ENCODE assay signal across 34 cellular contexts in genomic region chr11:58763120-58763490, GRCh38. TPM values are rescaled to one million over a fixed set of nuclear protein-coding genes. Genes with fewer than 3 reads are reported as not detected.
"Had no signal": no experiment of that assay in that cellular context is flagged by ENCODE, and none has a peak within 500 bp of the region (broad histone marks: within the 10 kb centered on the region; RNA-seq: fewer than 3 reads in every experiment).

No MANE protein-coding gene starts in this region.

- H3K4me2 ChIP-seq: neural progenitor cell, smooth muscle cell had no signal

- H3K4me3 ChIP-seq: neural progenitor cell, ovary, psoas muscle, skin epidermis, smooth muscle cell, spleen, suprapubic skin, testis, tibial artery, transverse colon, upper lobe of right lung, uterus had no signal

- H3K27me3 ChIP-seq: neural progenitor cell, ovary, spleen, suprapubic skin, testis, tibial artery, transverse colon, upper lobe of right lung, uterus had no signal

- H3K9me3 Mint-ChIP-seq: naive thymus-derived CD8-positive, alpha-beta T cell; natural killer cell treated with Interleukin-12 subunit alpha and Interleukin-12 subunit beta and Interleukin-15 and Interleukin-18, amount 100 ng/mL, for 72 hours; stimulated activated memory B cell treated with anti-CD40 and anti-IgM and Interleukin-4, amounts not matched to agents 10 μg/mL and 1 μg/mL and 100 μg/mL, for 72 hours; type B pancreatic cell had no signal

- H3K36me3 Mint-ChIP-seq: natural killer cell treated with Interleukin-12 subunit alpha and Interleukin-12 subunit beta and Interleukin-15 and Interleukin-18, amount 100 ng/mL, for 72 hours; neural progenitor cell; stimulated activated memory B cell treated with anti-CD40 and anti-IgM and Interleukin-4, amounts not matched to agents 10 μg/mL and 1 μg/mL and 100 μg/mL, for 72 hours; type B pancreatic cell had no signal

- H3K79me2 ChIP-seq: parathyroid adenoma had no signal

- H3K4me1 ChIP-seq: neural progenitor cell, parathyroid adenoma, psoas muscle, spleen, suprapubic skin, testis, tibial artery, transverse colon, upper lobe of right lung, uterus had no signal

- H3K27ac Mint-ChIP-seq: natural killer cell treated with Interleukin-12 subunit alpha and Interleukin-12 subunit beta and Interleukin-15 and Interleukin-18, amount 100 ng/mL, for 72 hours; neural progenitor cell; stimulated activated memory B cell treated with anti-CD40 and anti-IgM and Interleukin-4, amounts not matched to agents 10 μg/mL and 1 μg/mL and 100 μg/mL, for 72 hours; stimulated activated naive CD8-positive, alpha-beta T cell treated with anti-CD3 and anti-CD28 coated beads, Interleukin-15, amount 100 ng/mL, for 72 hours had no signal

- H3K4me1 Mint-ChIP-seq: naive thymus-derived CD8-positive, alpha-beta T cell; stimulated activated memory B cell treated with anti-CD40 and anti-IgM and Interleukin-4, amounts not matched to agents 10 μg/mL and 1 μg/mL and 100 μg/mL, for 72 hours; stimulated activated naive CD8-positive, alpha-beta T cell treated with anti-CD3 and anti-CD28 coated beads, Interleukin-15, amount 100 ng/mL, for 72 hours had no signal

- H3K27ac ChIP-seq: neural progenitor cell, ovary, parathyroid adenoma, psoas muscle, skin epidermis, spleen, suprapubic skin, testis, tibial artery, transverse colon, upper lobe of right lung, uterus had no signal

- DNase-seq: naive thymus-derived CD8-positive, alpha-beta T cell; occipital lobe; ovary; posterior cingulate gyrus; psoas muscle; right cardiac atrium; spleen; stimulated activated CD4-positive, alpha-beta T cell treated with anti-CD3 and anti-CD28 coated beads, Interleukin-12 subunit alpha, Interleukin-12 subunit beta, amount 100 ng/mL, for 4 hours; stimulated activated CD4-positive, alpha-beta T cell treated with anti-CD3 and anti-CD28 coated beads, Interleukin-1b, Interleukin-23, amount 100 ng/mL, for 48 hours; stimulated activated CD4-positive, alpha-beta T cell treated with anti-CD3 and anti-CD28 coated beads, Interleukin-4, amount 100 ng/mL, for 1 hour; stimulated activated CD4-positive, alpha-beta T cell treated with anti-CD3 and anti-CD28 coated beads, Interleukin-4, amount 100 ng/mL, for 4 hours; stimulated activated CD8-positive, alpha-beta memory T cell treated with anti-CD3 and anti-CD28 coated beads, Interleukin-4, amount 100 ng/mL, for 48 hours; stimulated activated naive CD4-positive, alpha-beta T cell; stimulated activated naive CD8-positive, alpha-beta T cell treated with anti-CD3 and anti-CD28 coated beads, Interleukin-15, amount 100 ng/mL, for 72 hours; stimulated activated naive CD8-positive, alpha-beta T cell treated with anti-CD3 and anti-CD28 coated beads, Interleukin-15, Interleukin-2, amounts not matched to agents 100 U/mL and 50 U/mL, for 24 hours; substantia nigra; testis; tibial artery; transverse colon; upper lobe of right lung; uterus had no signal

- ATAC-seq: naive thymus-derived CD8-positive, alpha-beta T cell; natural killer cell treated with Interleukin-12 subunit alpha and Interleukin-12 subunit beta and Interleukin-15 and Interleukin-18, amount 100 ng/mL, for 72 hours; psoas muscle; right cardiac atrium; sciatic nerve; stimulated activated memory B cell treated with anti-CD40 and anti-IgM and Interleukin-4, amounts not matched to agents 10 μg/mL and 1 μg/mL and 100 μg/mL, for 72 hours; stimulated activated naive CD8-positive, alpha-beta T cell treated with anti-CD3 and anti-CD28 coated beads, Interleukin-15, amount 100 ng/mL, for 72 hours; stimulated activated naive CD8-positive, alpha-beta T cell treated with anti-CD3 and anti-CD28 coated beads, Interleukin-15, Interleukin-2, amounts not matched to agents 100 U/mL and 50 U/mL, for 24 hours; upper lobe of right lung had no signal

- H3K9ac ChIP-seq: neural progenitor cell, parathyroid adenoma had no signal

- H3K27me3 Mint-ChIP-seq: progenitor cell of endocrine pancreas, type B pancreatic cell had no signal

- H3K36me3 ChIP-seq: neural progenitor cell, ovary, spleen, suprapubic skin, tibial artery, transverse colon, upper lobe of right lung, uterus had no signal

- H3K4me3 Mint-ChIP-seq: naive thymus-derived CD8-positive, alpha-beta T cell; natural killer cell treated with Interleukin-12 subunit alpha and Interleukin-12 subunit beta and Interleukin-15 and Interleukin-18, amount 100 ng/mL, for 72 hours; neural progenitor cell; stimulated activated memory B cell treated with anti-CD40 and anti-IgM and Interleukin-4, amounts not matched to agents 10 μg/mL and 1 μg/mL and 100 μg/mL, for 72 hours; stimulated activated naive CD8-positive, alpha-beta T cell treated with anti-CD3 and anti-CD28 coated beads, Interleukin-15, amount 100 ng/mL, for 72 hours; type B pancreatic cell had no signal

- H3K9me3 ChIP-seq: ovary, psoas muscle, spleen, suprapubic skin, testis, tibial artery, transverse colon, upper lobe of right lung, uterus had no signal

RNA-seq across cellular contexts. Expression of gene GLYAT, which starts 31.4 kb away (rescaled TPM):
- total RNA-seq: naive thymus-derived CD8-positive, alpha-beta T cell; natural killer cell treated with Interleukin-12 subunit alpha and Interleukin-12 subunit beta and Interleukin-15 and Interleukin-18, amount 100 ng/mL, for 72 hours; osteoblast; progenitor cell of endocrine pancreas; smooth muscle cell; spleen; transverse colon; upper lobe of right lung; urinary bladder; uterus had no signal
- polyA plus RNA-seq: naive thymus-derived CD8-positive, alpha-beta T cell; neural cell; ovary; smooth muscle cell; spleen had no signal
